33 cellular contexts compared by ENCODE assay signal in genomic region chr15:70962084-70962483, GRCh38.
"Had no signal": no experiment of that assay in that cellular context is flagged by ENCODE, and none has a peak within 500 bp of the region (broad histone marks: within the 10 kb centered on the region; RNA-seq: fewer than 3 reads in every experiment).

No MANE protein-coding gene starts in this region.

- H3K4me1 ChIP-seq: adrenal gland, ascending aorta, body of pancreas, breast epithelium had no signal

- H3K9me3 ChIP-seq: adrenal gland, ascending aorta, body of pancreas, breast epithelium had no signal

- FAIRE-seq: astrocyte, bronchial epithelial cell had no signal

- H3K36me3 ChIP-seq: adrenal gland, ascending aorta, brain microvascular endothelial cell, breast epithelium, cardiac muscle cell had no signal

- H3K27me3 ChIP-seq: adrenal gland, ascending aorta, body of pancreas, brain microvascular endothelial cell, breast epithelium, cardiac muscle cell had no signal

- ATAC-seq: activated naive CD4-positive, alpha-beta T cell treated with anti-CD3 and anti-CD28 coated beads, Interleukin-2, amount 50 U/mL, for 72 hours; activated naive CD8-positive, alpha-beta T cell treated with anti-CD3 and anti-CD28 coated beads, Interleukin-2, amount 50 U/mL, for 24 hours; activated T-cell treated with anti-CD3 and anti-CD28 coated beads, Interleukin-2, amount 50 U/mL, for 4 hours; activated T-cell treated with anti-CD3 and anti-CD28 coated beads, Interleukin-2, amount 50 U/mL, for 72 hours; activated T-helper 17 cell treated with anti-CD3 and anti-CD28 coated beads, Interleukin-2, amount 50 U/mL, for 72 hours; body of pancreas had no signal

- H3K27ac ChIP-seq: adrenal gland, ascending aorta, body of pancreas, brain microvascular endothelial cell, breast epithelium, cardiac muscle cell had no signal

- H3K4me3 ChIP-seq: adrenal gland, ascending aorta, body of pancreas, breast epithelium, cardiac muscle cell had no signal

- DNase-seq: activated effector memory CD4-positive, alpha-beta T cell treated with anti-CD3 and anti-CD28 coated beads, Interleukin-2, amount 50 U/mL, for 16 hours; activated effector memory CD4-positive, alpha-beta T cell treated with Interleukin-2 at 50 U/mL for 16 hours; activated gamma-delta T cell; activated gamma-delta T cell treated with Interleukin-2 at 50 U/mL for 16 hours; activated naive CD4-positive, alpha-beta T cell; activated naive CD4-positive, alpha-beta T cell treated with anti-CD3 and anti-CD28 coated beads for 36 hours; activated naive CD4-positive, alpha-beta T cell treated with anti-CD3 and anti-CD28 coated beads, Interleukin-2, amount 10 ng/mL, durations not matched to agents 7 days and 5 days; activated naive CD4-positive, alpha-beta T cell treated with anti-CD3 and anti-CD28 coated beads, Interleukin-2, amount 50 U/mL, for 16 hours; activated naive CD4-positive, alpha-beta T cell treated with Interleukin-2 at 50 U/mL for 16 hours; activated naive CD8-positive, alpha-beta T cell treated with anti-CD3 and anti-CD28 coated beads for 36 hours; activated naive CD8-positive, alpha-beta T cell treated with anti-CD3 and anti-CD28 coated beads, Interleukin-2, amount 10 ng/mL, durations not matched to agents 7 days and 5 days; activated naive CD8-positive, alpha-beta T cell treated with anti-CD3 and anti-CD28 coated beads, Interleukin-2, amount 50 U/mL, for 24 hours; activated T-cell treated with anti-CD3 and anti-CD28 coated beads, Interleukin-2, amount 50 U/mL, for 24 hours; activated T-cell treated with anti-CD3 and anti-CD28 coated beads, Interleukin-2, amount 50 U/mL, for 4 hours; activated T-cell treated with anti-CD3 and anti-CD28 coated beads, Interleukin-2, amount 50 U/mL, for 48 hours; activated T-cell treated with anti-CD3 and anti-CD28 coated beads, Interleukin-2, amount 50 U/mL, for 72 hours; adrenal gland; amniotic stem cell; amygdala; anterior cingulate cortex; aorta; body of pancreas; brain microvascular endothelial cell; caudate nucleus; central memory CD4-positive, alpha-beta T cell; cerebellar nuclear complex had no signal
